ENCODE assay signal across 10 cellular contexts in genomic region chr4:45662996-45663395, GRCh38.
DNase-seq lines count a peak whose midpoint lies in the region; ATAC-seq and TF ChIP-seq lines count a peak whose summit lies in the region.
"Had no signal": no experiment of that assay in that cellular context is flagged by ENCODE, and none has a peak within 500 bp of the region (broad histone marks: within the 10 kb centered on the region; RNA-seq: fewer than 3 reads in every experiment).

No MANE protein-coding gene starts in this region.

- intact Hi-C loops in Right ventricle myocardium superior (cut with DNase I) = no loop called here

- H3K9me3 ChIP-seq in right atrium auricular region = no peaks in the 10 kb centered on the region

- H3K4me3 Mint-ChIP-seq in brain = peak overlapping the region in 1 of 5 experiments; percentile 13

- H3K36me3 Mint-ChIP-seq in brain = no peaks in the 10 kb centered on the region

- no peaks in the 10 kb centered on the region for H3K36me3 ChIP-seq in right atrium auricular region

- ATAC-seq in Right ventricle myocardium superior (ENCODE audit: poor library complexity) (peak; percentile 99), HG03280 (IDR thresholded peaks at IDR 0.05; ENCODE audit: unreplicated experiment) (no peak)

- peaks cover 0 to 3% (median 0%) of the 10 kb centered on the region in 5 experiments for H3K9me3 Mint-ChIP-seq in brain

- DNase-seq in Right ventricle myocardium superior (peak; percentile 51), right atrium auricular region (ENCODE audit: low spot score) (no peak), iris pigment epithelial cell (ENCODE audit: low read depth) (peak; percentile 45), SIG-M5 (lab: John Stamatoyannopoulos, UW) (no peak), NCI-H146 treated with DMSO at 0.1 percent for 48 hours (lab: John Stamatoyannopoulos, UW; ENCODE audit: unreplicated experiment) (no peak), NCI-H1436 (lab: John Stamatoyannopoulos, UW) (no peak)
- DNase-seq: HCEC 1CT; stimulated activated naive CD4-positive, alpha-beta T cell had no signal

- peaks cover 45% of the 10 kb centered on the region for H3K4me1 Mint-ChIP-seq in brain

- H3K4me1 ChIP-seq in right atrium auricular region = peaks cover 0 to 11% of the 10 kb centered on the region in 2 donors

- H3K27ac Mint-ChIP-seq in brain = peak overlapping the region; percentile 0 to 88 (median 43)

- TF ChIP-seq CTCF in right atrium auricular region (IDR thresholded peaks at IDR 0.05) (no peak), brain (conservative IDR thresholded peaks at IDR 0.05) (no peak)

- H3K4me3 ChIP-seq in right atrium auricular region = no peak overlapping the region

- H3K27me3 Mint-ChIP-seq in brain = peaks cover 6% of the 10 kb centered on the region

- no peaks in the 10 kb centered on the region for H3K27me3 ChIP-seq in right atrium auricular region

- H3K27ac ChIP-seq in right atrium auricular region = peak overlapping the region in 1 of 2 donors; percentile 40

Comparison
In these comparisons a context has a peak if more than half of its experiments do, and no peak if none do; other contexts are left out.
1. DNase-seq: peak in Right ventricle myocardium superior (single experiment) and iris pigment epithelial cell (single experiment); none in right atrium auricular region (single experiment), SIG-M5 (single experiment), NCI-H146 treated with DMSO at 0.1 percent for 48 hours (single experiment) and NCI-H1436 (single experiment).